22 cellular contexts compared by ENCODE assay signal in the genomic region with DNA sequence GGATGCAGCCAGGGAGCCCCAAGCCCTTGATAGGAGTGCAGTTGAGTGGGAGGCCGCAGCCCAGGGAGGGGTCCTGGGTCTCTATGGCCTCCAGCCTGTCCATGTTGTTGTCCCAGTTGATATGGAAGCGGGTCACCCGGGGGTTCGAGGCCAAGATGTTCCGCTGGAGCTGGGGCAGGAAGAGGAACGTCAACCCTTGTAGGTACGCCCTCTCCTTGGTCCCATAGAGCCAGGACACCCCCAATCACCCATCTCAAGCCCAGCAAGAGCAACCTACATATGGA. TPM values are rescaled to one million over a fixed set of nuclear protein-coding genes. Genes with fewer than 3 reads are reported as not detected.
DNase-seq lines count a peak whose midpoint lies in the region; ATAC-seq and TF ChIP-seq lines count a peak whose summit lies in the region.
"Had no signal": no experiment of that assay in that cellular context is flagged by ENCODE, and none has a peak within 500 bp of the region (broad histone marks: within the 10 kb centered on the region; RNA-seq: fewer than 3 reads in every experiment).

No MANE protein-coding gene starts in this region.

- no peak for ATAC-seq in GM18858 (IDR thresholded peaks at IDR 0.05; ENCODE audit: unreplicated experiment)
- ATAC-seq: activated T-cell treated with anti-CD3 and anti-CD28 coated beads, Interleukin-2, amount 50 U/mL, for 72 hours; pancreas; sciatic nerve had no signal

- H3K4me3 ChIP-seq in BLaER1 treated with 17β-estradiol and CSF1 and Interleukin-3, amounts not matched to agents 10 nM and 100 nM = peak overlapping the region in 1 of 10 experiments; percentile 78; a peak in 1 of 20 replicates
- H3K4me3 ChIP-seq in adrenal gland (no peak overlapping the region), neutrophil (ENCODE audit: low read depth in 1 of 2, low read length in 1 of 2) (no peak overlapping the region), stomach smooth muscle (ENCODE audit: low read length in 2 of 2) (no peak overlapping the region), BE2C (ENCODE audit: low read depth, low read length) (no peak overlapping the region)
- H3K4me3 ChIP-seq: pancreas had no signal

- peaks cover 36 to 55% (median 42%) of the 10 kb centered on the region in 10 experiments for H3K4me1 ChIP-seq in BLaER1 treated with 17β-estradiol and CSF1 and Interleukin-3, amounts not matched to agents 10 nM and 100 nM
- H3K4me1 ChIP-seq in adrenal gland (replicated peaks in 1 of 2) (peaks cover 30 to 36% of the 10 kb centered on the region in 2 donors), neutrophil (ENCODE audit: control insufficient read depth in 1 of 2, insufficient read depth in 1 of 2, low read depth in 1 of 2, low read length in 1 of 2) (peaks cover 37 to 41% of the 10 kb centered on the region in 2 experiments), stomach smooth muscle (ENCODE audit: control insufficient read depth, insufficient read depth, low read length) (peaks cover 32% of the 10 kb centered on the region), BE2C (peaks cover 9% of the 10 kb centered on the region)

- 91 to 97% (median 94%) methylated on average over 7 of the region's 7 CpGs for whole genome bisulfite sequencing in adrenal gland, 4 donors

- intact Hi-C loops in adrenal gland (cut with DNase I) = no loop called here

- no peak for DNase-seq in adrenal gland
- DNase-seq in BE2C = no peak
- DNase-seq in NOMO-1 treated with DMSO at 0.1 percent for 48 hours (lab: John Stamatoyannopoulos, UW; ENCODE audit: unreplicated experiment) = no peak
- DNase-seq: activated CD4-positive, alpha-beta T cell treated with anti-CD3 and anti-CD28 coated beads, Interleukin-2, amount 10 ng/mL, durations not matched to agents 24 days and 14 days; activated naive CD4-positive, alpha-beta T cell treated with anti-CD3 and anti-CD28 coated beads for 36 hours; activated T-cell treated with anti-CD3 and anti-CD28 coated beads, Interleukin-2, amount 50 U/mL, for 72 hours; amniotic stem cell; kidney glomerular epithelial cell; naive B cell; NCI-H1092; NCI-H2029; NCI-H2227 treated with DMSO at 0.1 percent for 48 hours; NCI-H748 treated with DMSO at 0.1 percent for 48 hours had no signal

- no peaks in the 10 kb centered on the region for H3K27me3 ChIP-seq in BLaER1 treated with 17β-estradiol and CSF1 and Interleukin-3, amounts not matched to agents 10 nM and 100 nM
- no peaks in the 10 kb centered on the region for H3K27me3 ChIP-seq in adrenal gland
- H3K27me3 ChIP-seq in neutrophil = no peaks in the 10 kb centered on the region
- no peaks in the 10 kb centered on the region for H3K27me3 ChIP-seq in stomach smooth muscle (ENCODE audit: control insufficient read depth in 1 of 2, insufficient read depth in 2 of 2, low read length in 2 of 2)
- no peaks in the 10 kb centered on the region for H3K27me3 ChIP-seq in BE2C
- H3K27me3 ChIP-seq: pancreas had no signal

- peak overlapping the region; percentile 92 to 98 (median 96); a peak in 20 of 22 replicates for H3K27ac ChIP-seq in BLaER1 treated with 17β-estradiol and CSF1 and Interleukin-3, amounts not matched to agents 10 nM and 100 nM
- peak overlapping the region in 3 of 5 donors; percentile 97 to 100 (median 100) for H3K27ac ChIP-seq in adrenal gland
- peak overlapping the region; percentile 97 for H3K27ac ChIP-seq in neutrophil
- peak overlapping the region; percentile 99 for H3K27ac ChIP-seq in stomach smooth muscle (ENCODE audit: low read length)
- H3K27ac ChIP-seq: pancreas had no signal

- peaks cover 0 to 19% (median 2%) of the 10 kb centered on the region in 11 experiments; a peak in 9 of 22 replicates for H4K20me1 ChIP-seq in BLaER1 treated with 17β-estradiol and CSF1 and Interleukin-3, amounts not matched to agents 10 nM and 100 nM

- peaks cover 0 to 61% (median 52%) of the 10 kb centered on the region in 11 experiments; a peak in 19 of 22 replicates for H3K36me3 ChIP-seq in BLaER1 treated with 17β-estradiol and CSF1 and Interleukin-3, amounts not matched to agents 10 nM and 100 nM
- H3K36me3 ChIP-seq in adrenal gland (replicated peaks in 1 of 2) (no peaks in the 10 kb centered on the region), neutrophil (peaks cover 20% of the 10 kb centered on the region), stomach smooth muscle (ENCODE audit: control insufficient read depth in 2 of 2, insufficient read depth in 2 of 2, low read length in 2 of 2) (no peaks in the 10 kb centered on the region), BE2C (no peaks in the 10 kb centered on the region; the same call in 1 of the 2 replicates)
- H3K36me3 ChIP-seq: pancreas had no signal

- peak overlapping the region in 8 of 11 experiments; percentile 89 to 100 (median 98); a peak in 13 of 22 replicates for H3K4me2 ChIP-seq in BLaER1 treated with 17β-estradiol and CSF1 and Interleukin-3, amounts not matched to agents 10 nM and 100 nM

- no peaks in the 10 kb centered on the region for H3K9me3 ChIP-seq in BLaER1 treated with 17β-estradiol and CSF1 and Interleukin-3, amounts not matched to agents 10 nM and 100 nM (replicated peaks in 1 of 11)
- no peaks in the 10 kb centered on the region for H3K9me3 ChIP-seq in adrenal gland (replicated peaks in 1 of 3)
- H3K9me3 ChIP-seq in neutrophil = no peaks in the 10 kb centered on the region
- H3K9me3 ChIP-seq in stomach smooth muscle (ENCODE audit: control insufficient read depth in 2 of 2, low read length in 2 of 2) = no peaks in the 10 kb centered on the region
- H3K9me3 ChIP-seq in BE2C = no peaks in the 10 kb centered on the region
- H3K9me3 ChIP-seq: pancreas had no signal

- TF ChIP-seq POLR2A in adrenal gland (IDR thresholded peaks at IDR 0.05) = no peak

- TF ChIP-seq CTCF in adrenal gland (IDR thresholded peaks at IDR 0.05) = no peak
- no peak for TF ChIP-seq CTCF in neutrophil (IDR thresholded peaks at IDR 0.05)
- no peak for TF ChIP-seq CTCF in BE2C (IDR thresholded peaks at IDR 0.05; ENCODE audit: low read depth, low read length)

- peak overlapping the region in 8 of 11 experiments; percentile 14 to 96 (median 90); a peak in 9 of 22 replicates for H3K9ac ChIP-seq in BLaER1 treated with 17β-estradiol and CSF1 and Interleukin-3, amounts not matched to agents 10 nM and 100 nM
- H3K9ac ChIP-seq in stomach smooth muscle (ENCODE audit: low read length in 2 of 2) = no peak overlapping the region

RNA-seq across cellular contexts. Expression of gene PRKACA, which starts 2.9 kb away (rescaled TPM):
- 100 to 1,000 TPM; 106 to 457 (median 189) TPM for total RNA-seq in adrenal gland
- 100 to 1,000 TPM; 145 to 352 (median 155) TPM for polyA plus RNA-seq in adrenal gland
- 27.4 TPM for polyA plus RNA-seq in BE2C (2012; ENCODE audit: insufficient read depth, insufficient read length, low read depth)

RNA-seq across cellular contexts. Expression of gene ASF1B, which starts 15.9 kb away (rescaled TPM):
- 1 to 10 TPM in 7 of 8 donors, under 1 TPM in 1; 0.48 to 8.2 (median 2.2) TPM for total RNA-seq in adrenal gland
- 1 to 10 TPM in 1 of 3 donors, under 1 TPM in 2; 0.72 to 1.6 (median 0.74) TPM for polyA plus RNA-seq in adrenal gland
- 3.3 TPM for polyA plus RNA-seq in BE2C (2012; ENCODE audit: insufficient read depth, insufficient read length, low read depth)

RNA-seq across cellular contexts. Expression of gene SAMD1, which starts 29.9 kb away (rescaled TPM):
- total RNA-seq in adrenal gland = 10 to 100 TPM; 13.2 to 40.6 (median 27.2) TPM
- polyA plus RNA-seq in adrenal gland = 10 to 100 TPM; 10.0 to 41.9 (median 28.4) TPM
- polyA plus RNA-seq in BE2C (2012; ENCODE audit: insufficient read depth, insufficient read length, low read depth) = 76.0 TPM

RNA-seq across cellular contexts. Expression of gene C19orf67, which starts 34.9 kb away (rescaled TPM):
- total RNA-seq in adrenal gland = not detected
- not detected for polyA plus RNA-seq in adrenal gland
- polyA plus RNA-seq in BE2C (2012; ENCODE audit: insufficient read depth, insufficient read length, low read depth) = not detected
- total RNA-seq: activated naive CD4-positive, alpha-beta T cell treated with anti-CD3 and anti-CD28 coated beads for 36 hours; activated T-cell treated with anti-CD3 and anti-CD28 coated beads, Interleukin-2, amount 50 U/mL, for 72 hours; bronchial epithelial cell; Daoy; fibroblast of lung; pancreas; sciatic nerve had no signal
- polyA plus RNA-seq: fibroblast of lung, pancreas had no signal

RNA-seq across cellular contexts. Expression of gene MISP3, which starts 47.9 kb away (rescaled TPM):
- total RNA-seq in adrenal gland = 10 to 100 TPM in 2 of 8 donors, 1 to 10 TPM in 6; 2.4 to 87.9 (median 3.2) TPM
- polyA plus RNA-seq in adrenal gland = 1 to 10 TPM; 1.7 to 9.8 (median 4.0) TPM
- 10.5 TPM for polyA plus RNA-seq in BE2C (2012; ENCODE audit: insufficient read depth, insufficient read length, low read depth)

Comparison
In these comparisons a context has a peak if more than half of its experiments do, and no peak if none do; other contexts are left out.
1. H3K9ac ChIP-seq: peak in BLaER1 treated with 17β-estradiol and CSF1 and Interleukin-3, amounts not matched to agents 10 nM and 100 nM (8 of 11); none in stomach smooth muscle (0 of 2).
2. Peak in every context shown above with its lines, with median percentiles within 50 percentile points of each other: H3K27ac ChIP-seq.